Comparison of ENCODE assay signal across 2 cellular contexts in the genomic region with DNA sequence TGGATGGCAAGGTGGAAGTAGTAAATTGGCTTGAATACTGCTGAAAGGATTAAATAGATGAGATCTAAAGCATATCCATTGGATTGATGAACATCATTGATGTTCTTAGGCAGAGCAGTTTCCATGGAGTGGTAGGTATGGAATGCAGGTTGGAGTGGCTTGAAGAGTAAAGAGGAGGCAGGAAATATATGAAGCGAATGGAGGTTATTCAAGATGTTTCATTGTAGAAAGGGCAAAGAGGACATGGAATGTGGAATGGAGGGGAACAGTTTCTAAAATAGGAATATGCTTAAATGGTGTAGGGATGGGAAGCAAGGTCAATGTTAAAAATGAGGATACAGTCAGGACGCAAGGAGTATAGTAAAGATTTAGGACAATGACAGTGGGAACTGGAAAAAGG.
A peak's percentile ranks its signal among the peaks of the same experiment; 100 is the strongest.
TF ChIP-seq lines count a peak whose summit lies in the region.

No MANE protein-coding gene starts in this region.

TF ChIP-seq in GM23338, 12 proteins besides CTCF, POLR2A, EP300 and RAD21 (continued from another document):
- TF ChIP-seq, protein P1, sequence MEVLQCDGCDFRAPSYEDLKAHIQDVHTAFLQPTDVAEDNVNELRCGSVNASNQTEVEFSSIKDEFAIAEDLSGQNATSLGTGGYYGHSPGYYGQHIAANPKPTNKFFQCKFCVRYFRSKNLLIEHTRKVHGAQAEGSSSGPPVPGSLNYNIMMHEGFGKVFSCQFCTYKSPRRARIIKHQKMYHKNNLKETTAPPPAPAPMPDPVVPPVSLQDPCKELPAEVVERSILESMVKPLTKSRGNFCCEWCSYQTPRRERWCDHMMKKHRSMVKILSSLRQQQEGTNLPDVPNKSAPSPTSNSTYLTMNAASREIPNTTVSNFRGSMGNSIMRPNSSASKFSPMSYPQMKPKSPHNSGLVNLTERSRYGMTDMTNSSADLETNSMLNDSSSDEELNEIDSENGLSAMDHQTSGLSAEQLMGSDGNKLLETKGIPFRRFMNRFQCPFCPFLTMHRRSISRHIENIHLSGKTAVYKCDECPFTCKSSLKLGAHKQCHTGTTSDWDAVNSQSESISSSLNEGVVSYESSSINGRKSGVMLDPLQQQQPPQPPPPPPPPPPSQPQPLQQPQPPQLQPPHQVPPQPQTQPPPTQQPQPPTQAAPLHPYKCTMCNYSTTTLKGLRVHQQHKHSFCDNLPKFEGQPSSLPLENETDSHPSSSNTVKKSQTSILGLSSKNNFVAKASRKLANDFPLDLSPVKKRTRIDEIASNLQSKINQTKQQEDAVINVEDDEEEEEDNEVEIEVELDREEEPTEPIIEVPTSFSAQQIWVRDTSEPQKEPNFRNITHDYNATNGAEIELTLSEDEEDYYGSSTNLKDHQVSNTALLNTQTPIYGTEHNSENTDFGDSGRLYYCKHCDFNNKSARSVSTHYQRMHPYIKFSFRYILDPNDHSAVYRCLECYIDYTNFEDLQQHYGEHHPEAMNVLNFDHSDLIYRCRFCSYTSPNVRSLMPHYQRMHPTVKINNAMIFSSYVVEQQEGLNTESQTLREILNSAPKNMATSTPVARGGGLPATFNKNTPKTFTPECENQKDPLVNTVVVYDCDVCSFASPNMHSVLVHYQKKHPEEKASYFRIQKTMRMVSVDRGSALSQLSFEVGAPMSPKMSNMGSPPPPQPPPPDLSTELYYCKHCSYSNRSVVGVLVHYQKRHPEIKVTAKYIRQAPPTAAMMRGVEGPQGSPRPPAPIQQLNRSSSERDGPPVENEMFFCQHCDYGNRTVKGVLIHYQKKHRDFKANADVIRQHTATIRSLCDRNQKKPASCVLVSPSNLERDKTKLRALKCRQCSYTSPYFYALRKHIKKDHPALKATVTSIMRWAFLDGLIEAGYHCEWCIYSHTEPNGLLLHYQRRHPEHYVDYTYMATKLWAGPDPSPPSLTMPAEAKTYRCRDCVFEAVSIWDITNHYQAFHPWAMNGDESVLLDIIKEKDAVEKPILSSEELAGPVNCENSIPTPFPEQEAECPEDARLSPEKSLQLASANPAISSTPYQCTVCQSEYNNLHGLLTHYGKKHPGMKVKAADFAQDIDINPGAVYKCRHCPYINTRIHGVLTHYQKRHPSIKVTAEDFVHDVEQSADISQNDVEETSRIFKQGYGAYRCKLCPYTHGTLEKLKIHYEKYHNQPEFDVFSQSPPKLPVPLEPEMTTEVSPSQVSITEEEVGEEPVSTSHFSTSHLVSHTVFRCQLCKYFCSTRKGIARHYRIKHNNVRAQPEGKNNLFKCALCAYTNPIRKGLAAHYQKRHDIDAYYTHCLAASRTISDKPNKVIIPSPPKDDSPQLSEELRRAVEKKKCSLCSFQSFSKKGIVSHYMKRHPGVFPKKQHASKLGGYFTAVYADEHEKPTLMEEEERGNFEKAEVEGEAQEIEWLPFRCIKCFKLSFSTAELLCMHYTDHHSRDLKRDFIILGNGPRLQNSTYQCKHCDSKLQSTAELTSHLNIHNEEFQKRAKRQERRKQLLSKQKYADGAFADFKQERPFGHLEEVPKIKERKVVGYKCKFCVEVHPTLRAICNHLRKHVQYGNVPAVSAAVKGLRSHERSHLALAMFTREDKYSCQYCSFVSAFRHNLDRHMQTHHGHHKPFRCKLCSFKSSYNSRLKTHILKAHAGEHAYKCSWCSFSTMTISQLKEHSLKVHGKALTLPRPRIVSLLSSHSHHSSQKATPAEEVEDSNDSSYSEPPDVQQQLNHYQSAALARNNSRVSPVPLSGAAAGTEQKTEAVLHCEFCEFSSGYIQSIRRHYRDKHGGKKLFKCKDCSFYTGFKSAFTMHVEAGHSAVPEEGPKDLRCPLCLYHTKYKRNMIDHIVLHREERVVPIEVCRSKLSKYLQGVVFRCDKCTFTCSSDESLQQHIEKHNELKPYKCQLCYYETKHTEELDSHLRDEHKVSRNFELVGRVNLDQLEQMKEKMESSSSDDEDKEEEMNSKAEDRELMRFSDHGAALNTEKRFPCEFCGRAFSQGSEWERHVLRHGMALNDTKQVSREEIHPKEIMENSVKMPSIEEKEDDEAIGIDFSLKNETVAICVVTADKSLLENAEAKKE (CRISPR knock-in tag; IDR thresholded peaks at IDR 0.05): no peak
- TF ChIP-seq POLR2AphosphoS5 (IDR thresholded peaks at IDR 0.05; ENCODE audit: low read depth): no peak

TF ChIP-seq in K562, 482 proteins besides CTCF, POLR2A, EP300 and RAD21 (continued from another document):
- TF ChIP-seq DNMT1 (IDR thresholded peaks at IDR 0.05) (0 out of 2 replicates have a peak, but pooled peaks have one; percentile 46), PHB (CRISPR knock-in tag; IDR thresholded peaks at IDR 0.05) (no peak), MIER1 (IDR thresholded peaks at IDR 0.05; ENCODE audit: low read depth) (0 out of 2 replicates have a peak, but pooled peaks have one; percentile 27), ZFP1 (CRISPR knock-in tag; IDR thresholded peaks at IDR 0.05) (no peak), ZBTB40 (IDR thresholded peaks at IDR 0.05) (peak; percentile 37; the same call in 1 of the 2 replicates), ZBTB40 (CRISPR knock-in tag; IDR thresholded peaks at IDR 0.05) (no peak), RAD51 (IDR thresholded peaks at IDR 0.05; ENCODE audit: borderline replicate concordance, low read depth) (no peak), SMARCE1 (IDR thresholded peaks at IDR 0.05) (no peak), NCOA1 (IDR thresholded peaks at IDR 0.05; ENCODE audit: low read depth) (no peak), CC2D1A (IDR thresholded peaks at IDR 0.05) (no peak), ZNF583 (CRISPR knock-in tag; IDR thresholded peaks at IDR 0.05) (no peak)
- TF ChIP-seq, protein P2, sequence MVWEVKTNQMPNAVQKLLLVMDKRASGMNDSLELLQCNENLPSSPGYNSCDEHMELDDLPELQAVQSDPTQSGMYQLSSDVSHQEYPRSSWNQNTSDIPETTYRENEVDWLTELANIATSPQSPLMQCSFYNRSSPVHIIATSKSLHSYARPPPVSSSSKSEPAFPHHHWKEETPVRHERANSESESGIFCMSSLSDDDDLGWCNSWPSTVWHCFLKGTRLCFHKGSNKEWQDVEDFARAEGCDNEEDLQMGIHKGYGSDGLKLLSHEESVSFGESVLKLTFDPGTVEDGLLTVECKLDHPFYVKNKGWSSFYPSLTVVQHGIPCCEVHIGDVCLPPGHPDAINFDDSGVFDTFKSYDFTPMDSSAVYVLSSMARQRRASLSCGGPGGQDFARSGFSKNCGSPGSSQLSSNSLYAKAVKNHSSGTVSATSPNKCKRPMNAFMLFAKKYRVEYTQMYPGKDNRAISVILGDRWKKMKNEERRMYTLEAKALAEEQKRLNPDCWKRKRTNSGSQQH (CRISPR knock-in tag; IDR thresholded peaks at IDR 0.05): peak; percentile 64; the same call in 1 of the 2 replicates
- TF ChIP-seq, protein P3, sequence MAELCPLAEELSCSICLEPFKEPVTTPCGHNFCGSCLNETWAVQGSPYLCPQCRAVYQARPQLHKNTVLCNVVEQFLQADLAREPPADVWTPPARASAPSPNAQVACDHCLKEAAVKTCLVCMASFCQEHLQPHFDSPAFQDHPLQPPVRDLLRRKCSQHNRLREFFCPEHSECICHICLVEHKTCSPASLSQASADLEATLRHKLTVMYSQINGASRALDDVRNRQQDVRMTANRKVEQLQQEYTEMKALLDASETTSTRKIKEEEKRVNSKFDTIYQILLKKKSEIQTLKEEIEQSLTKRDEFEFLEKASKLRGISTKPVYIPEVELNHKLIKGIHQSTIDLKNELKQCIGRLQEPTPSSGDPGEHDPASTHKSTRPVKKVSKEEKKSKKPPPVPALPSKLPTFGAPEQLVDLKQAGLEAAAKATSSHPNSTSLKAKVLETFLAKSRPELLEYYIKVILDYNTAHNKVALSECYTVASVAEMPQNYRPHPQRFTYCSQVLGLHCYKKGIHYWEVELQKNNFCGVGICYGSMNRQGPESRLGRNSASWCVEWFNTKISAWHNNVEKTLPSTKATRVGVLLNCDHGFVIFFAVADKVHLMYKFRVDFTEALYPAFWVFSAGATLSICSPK (IDR thresholded peaks at IDR 0.05; ENCODE audit: borderline replicate concordance): 0 out of 2 replicates have a peak, but pooled peaks have one; percentile 39
